ENCODE assay signal across 18 cellular contexts in genomic region chr9:110161940-110162339, GRCh38. TPM values are rescaled to one million over a fixed set of nuclear protein-coding genes. Genes with fewer than 3 reads are reported as not detected.
DNase-seq lines count a peak whose midpoint lies in the region; ATAC-seq and TF ChIP-seq lines count a peak whose summit lies in the region.
"Had no signal": no experiment of that assay in that cellular context is flagged by ENCODE, and none has a peak within 500 bp of the region (broad histone marks: within the 10 kb centered on the region; RNA-seq: fewer than 3 reads in every experiment).

No MANE protein-coding gene starts in this region.

- no peak overlapping the region for H3K4me3 ChIP-seq in upper lobe of right lung
- H3K4me3 ChIP-seq in transverse colon: no peak overlapping the region
- H3K4me3 ChIP-seq: uterus had no signal

- no peak overlapping the region for H3K4me3 Mint-ChIP-seq in activated naive CD4-positive, alpha-beta T cell treated with anti-CD3 and anti-CD28 coated beads, Interleukin-2, amount 10 ng/mL, durations not matched to agents 7 days and 5 days
- no peak overlapping the region for H3K4me3 Mint-ChIP-seq in HFFc6
- H3K4me3 Mint-ChIP-seq in T-helper 1 cell treated with Interleukin-12 subunit alpha and Interleukin-12 subunit beta and Interleukin-4 antibody, amounts not matched to agents 30 μg/mL and 1 μg/mL, for 36 hours: peak overlapping the region; percentile 33

- no peaks in the 10 kb centered on the region for H3K27me3 Mint-ChIP-seq in activated naive CD4-positive, alpha-beta T cell treated with anti-CD3 and anti-CD28 coated beads, Interleukin-2, amount 10 ng/mL, durations not matched to agents 7 days and 5 days
- peaks cover 3% of the 10 kb centered on the region; the same call in 1 of the 2 replicates for H3K27me3 Mint-ChIP-seq in HFFc6 (ENCODE audit: insufficient read depth)
- no peaks in the 10 kb centered on the region for H3K27me3 Mint-ChIP-seq in T-helper 1 cell treated with Interleukin-12 subunit alpha and Interleukin-12 subunit beta and Interleukin-4 antibody, amounts not matched to agents 30 μg/mL and 1 μg/mL, for 36 hours (ENCODE audit: low read depth)

- H3K36me3 ChIP-seq in upper lobe of right lung (no peaks in the 10 kb centered on the region), transverse colon (no peaks in the 10 kb centered on the region)
- H3K36me3 ChIP-seq: uterus had no signal

- H3K36me3 Mint-ChIP-seq in activated naive CD4-positive, alpha-beta T cell treated with anti-CD3 and anti-CD28 coated beads, Interleukin-2, amount 10 ng/mL, durations not matched to agents 7 days and 5 days: peaks cover 66% of the 10 kb centered on the region
- H3K36me3 Mint-ChIP-seq in HFFc6 (ENCODE audit: low read depth): peaks cover 16% of the 10 kb centered on the region
- peaks cover 60% of the 10 kb centered on the region for H3K36me3 Mint-ChIP-seq in T-helper 1 cell treated with Interleukin-12 subunit alpha and Interleukin-12 subunit beta and Interleukin-4 antibody, amounts not matched to agents 30 μg/mL and 1 μg/mL, for 36 hours (ENCODE audit: low read depth)

- WGBS in transverse colon (ENCODE audit: low coverage in 1 of 2), 2 donors: 76% methylated on average over 4 of the region's 4 CpGs

- intact Hi-C loops in upper lobe of right lung (cut with DNase I) (no loop called here), transverse colon (cut with DNase I; ENCODE audit: low total_unique reads) (loop anchor here (2.0 kb wide), 1 partner anchor 77 kb away; no protein-coding TSS in a partner anchor)

- peaks cover 2% of the 10 kb centered on the region for H3K9me3 Mint-ChIP-seq in activated naive CD4-positive, alpha-beta T cell treated with anti-CD3 and anti-CD28 coated beads, Interleukin-2, amount 10 ng/mL, durations not matched to agents 7 days and 5 days
- H3K9me3 Mint-ChIP-seq in HFFc6: no peaks in the 10 kb centered on the region
- no peaks in the 10 kb centered on the region for H3K9me3 Mint-ChIP-seq in T-helper 1 cell treated with Interleukin-12 subunit alpha and Interleukin-12 subunit beta and Interleukin-4 antibody, amounts not matched to agents 30 μg/mL and 1 μg/mL, for 36 hours

- peak overlapping the region; percentile 71 for H3K27ac Mint-ChIP-seq in activated naive CD4-positive, alpha-beta T cell treated with anti-CD3 and anti-CD28 coated beads, Interleukin-2, amount 10 ng/mL, durations not matched to agents 7 days and 5 days
- H3K27ac Mint-ChIP-seq in HFFc6: peak overlapping the region; percentile 10; the same call in 1 of the 2 replicates
- peak overlapping the region; percentile 89 for H3K27ac Mint-ChIP-seq in T-helper 1 cell treated with Interleukin-12 subunit alpha and Interleukin-12 subunit beta and Interleukin-4 antibody, amounts not matched to agents 30 μg/mL and 1 μg/mL, for 36 hours

- DNase-seq in activated naive CD4-positive, alpha-beta T cell treated with anti-CD3 and anti-CD28 coated beads, Interleukin-2, amount 10 ng/mL, durations not matched to agents 7 days and 5 days: no peak
- no peak for DNase-seq in activated naive CD4-positive, alpha-beta T cell treated with Interleukin-2 at 50 U/mL for 16 hours
- DNase-seq in HFFc6: no peak
- DNase-seq in upper lobe of right lung: no peak
- DNase-seq in transverse colon: no peak
- DNase-seq: DMS 273 treated with DMSO at 0.1 percent for 48 hours; IMR-90; NCI-H1417; NCI-H2227 treated with DMSO at 0.1 percent for 48 hours; stimulated activated CD4-positive, alpha-beta T cell treated with anti-CD3 and anti-CD28 coated beads, Interleukin-2, amount 100 ng/mL, for 48 hours; uterus had no signal

- TF ChIP-seq POLR2A in transverse colon (IDR thresholded peaks at IDR 0.05): no peak

- peaks cover 22% of the 10 kb centered on the region for H3K4me1 ChIP-seq in upper lobe of right lung
- peaks cover 2 to 18% (median 13%) of the 10 kb centered on the region in 4 donors for H3K4me1 ChIP-seq in transverse colon
- H3K4me1 ChIP-seq: uterus had no signal

- H3K4me1 Mint-ChIP-seq in activated naive CD4-positive, alpha-beta T cell treated with anti-CD3 and anti-CD28 coated beads, Interleukin-2, amount 10 ng/mL, durations not matched to agents 7 days and 5 days: peaks cover 57% of the 10 kb centered on the region
- H3K4me1 Mint-ChIP-seq in HFFc6 (ENCODE audit: low read depth): peaks cover 28% of the 10 kb centered on the region
- peaks cover 67% of the 10 kb centered on the region for H3K4me1 Mint-ChIP-seq in T-helper 1 cell treated with Interleukin-12 subunit alpha and Interleukin-12 subunit beta and Interleukin-4 antibody, amounts not matched to agents 30 μg/mL and 1 μg/mL, for 36 hours (ENCODE audit: low read depth)

- no peak for TF ChIP-seq EP300 in transverse colon (IDR thresholded peaks at IDR 0.05; ENCODE audit: low read depth)

- H3K27me3 ChIP-seq in upper lobe of right lung: no peaks in the 10 kb centered on the region
- H3K27me3 ChIP-seq in transverse colon: no peaks in the 10 kb centered on the region
- H3K27me3 ChIP-seq: uterus had no signal

- no peaks in the 10 kb centered on the region for H3K9me3 ChIP-seq in upper lobe of right lung
- no peaks in the 10 kb centered on the region for H3K9me3 ChIP-seq in transverse colon
- H3K9me3 ChIP-seq: uterus had no signal

- in situ Hi-C loops in transverse colon (cut with MboI; ENCODE audit: low pct_ligation_motif_present in 1 of 4, low pct_unique_long_range_greater_than_20kb in 1 of 4, low sequenced_read_pairs in 3 of 4): loop anchor here in 1 of 4 donors (25.0 kb wide), 1 partner anchor 100 kb away; no protein-coding TSS in a partner anchor

- no peak for TF ChIP-seq CTCF in HFFc6 (IDR thresholded peaks at IDR 0.05)
- TF ChIP-seq CTCF in upper lobe of right lung (IDR thresholded peaks at IDR 0.05): no peak
- TF ChIP-seq CTCF in transverse colon (IDR thresholded peaks at IDR 0.05): no peak

- CTCF ChIA-PET in activated naive CD4-positive, alpha-beta T cell treated with anti-CD3 and anti-CD28 coated beads, Interleukin-2, amount 10 ng/mL, durations not matched to agents 7 days and 5 days (lab: Charles Lee): interaction anchor here (0.6 kb wide), 1 partner anchor 723 kb away, joined by 3 read pairs; no protein-coding TSS in a partner anchor

- ATAC-seq in upper lobe of right lung (peak; percentile 7), HG02938 (IDR thresholded peaks at IDR 0.05; ENCODE audit: unreplicated experiment) (no peak), HG02840 (IDR thresholded peaks at IDR 0.05; ENCODE audit: low FRiP score, unreplicated experiment) (no peak)
- ATAC-seq: sciatic nerve had no signal

- H3K27ac ChIP-seq in upper lobe of right lung (no peak overlapping the region), transverse colon (no peak overlapping the region)
- H3K27ac ChIP-seq: uterus had no signal

RNA-seq across cellular contexts. Expression of gene C9orf152, which starts 46.0 kb away (rescaled TPM):
- not detected for total RNA-seq in HFFc6 (2021; fragmentation: NEBNext Ultra II Directional; extraction: Animal tissue kit (Norgen Biotek cat#: 25700))
- 27.6 TPM for total RNA-seq in upper lobe of right lung
- total RNA-seq in transverse colon: 10 to 100 TPM in 3 of 4 donors, 1 to 10 TPM in 1; 9.7 to 31.4 (median 16.7) TPM
- total RNA-seq: frontal cortex, IMR-90, lung microvascular endothelial cell, sciatic nerve, SK-MEL-5 had no signal

Comparison
In these comparisons a context has a peak if more than half of its experiments do, and no peak if none do; other contexts are left out.
1. H3K27ac Mint-ChIP-seq: peak in every context shown above with its lines; median percentile 89 in T-helper 1 cell treated with Interleukin-12 subunit alpha and Interleukin-12 subunit beta and Interleukin-4 antibody, amounts not matched to agents 30 μg/mL and 1 μg/mL, for 36 hours; 71 in activated naive CD4-positive, alpha-beta T cell treated with anti-CD3 and anti-CD28 coated beads, Interleukin-2, amount 10 ng/mL, durations not matched to agents 7 days and 5 days; 10 in HFFc6.
2. RNA of gene C9orf152, which starts 46.0 kb away (total RNA-seq): 27.6 TPM in upper lobe of right lung (single experiment) and 9.7 to 31.4 TPM in transverse colon; not detected in HFFc6; every median in the first group is over 10 times any median in the second.